In genomic region chr6:30066577-30067459, GRCh38 we compare ENCODE assay signal across 8 cellular contexts. TPM values are rescaled to one million over a fixed set of nuclear protein-coding genes. Genes with fewer than 3 reads are reported as not detected.
DNase-seq lines count a peak whose midpoint lies in the region; ATAC-seq and TF ChIP-seq lines count a peak whose summit lies in the region.

Gene PPP1R11, plus strand, starts transcription at chr6:30067198. Its CDS starts 213 bp downstream, at chr6:30067411.

- H3K4me3 ChIP-seq in heart right ventricle: peak within 1 kb of the TSS; percentile 42 to 91 (median 74)
- peak within 1 kb of the TSS; percentile 65 to 83 (median 69) for H3K4me3 ChIP-seq in upper lobe of left lung

- peaks cover 0 to 46% (median 13%) of the 10 kb centered on the region in 9 donors for H3K36me3 ChIP-seq in heart right ventricle
- peaks cover 0 to 29% (median 21%) of the 10 kb centered on the region in 4 donors for H3K36me3 ChIP-seq in upper lobe of left lung

- ATAC-seq in HG02884 (IDR thresholded peaks at IDR 0.05; ENCODE audit: unreplicated experiment) (peak; percentile 94), heart right ventricle (peak; percentile 98 to 99 (median 99)), upper lobe of left lung (ENCODE audit: low FRiP score in 2 of 2) (peak; percentile 98 to 100)

- TF ChIP-seq CTCF in GM13977 (IDR thresholded peaks at IDR 0.05; ENCODE audit: extremely low read depth, insufficient read depth, missing control alignments): no peak
- TF ChIP-seq CTCF in heart right ventricle (IDR thresholded peaks at IDR 0.05): no peak
- TF ChIP-seq CTCF in upper lobe of left lung (IDR thresholded peaks at IDR 0.05): peak in 1 of 6 experiments; percentile 20

- peaks cover 47% of the 10 kb centered on the region for H3K36me3 Mint-ChIP-seq in T-helper 1 cell treated with Interleukin-12 subunit alpha and Interleukin-12 subunit beta and Interleukin-4 antibody, amounts not matched to agents 30 μg/mL and 1 μg/mL, for 36 hours (ENCODE audit: low read depth)

- TF ChIP-seq POLR2A in upper lobe of left lung (IDR thresholded peaks at IDR 0.05): peak in 3 of 4 donors; percentile 65 to 91 (median 72)

- H3K27ac Mint-ChIP-seq in T-helper 1 cell treated with Interleukin-12 subunit alpha and Interleukin-12 subunit beta and Interleukin-4 antibody, amounts not matched to agents 30 μg/mL and 1 μg/mL, for 36 hours: peak within 1 kb of the TSS; percentile 98

- intact Hi-C loops in heart right ventricle (cut with DNase I): loop anchor here in 6 of 10 donors (1.0 to 5.0 kb wide), 3 partner anchors 35 to 36 kb away; no protein-coding TSS in a partner anchor
- intact Hi-C loops in posterior cingulate gyrus (cut with DNase I): loop anchor here (2.0 to 10.0 kb wide), 2 partner anchors 36 to 148 kb away; partner anchors contain the start of gene TRIM26

- H3K27me3 Mint-ChIP-seq in T-helper 1 cell treated with Interleukin-12 subunit alpha and Interleukin-12 subunit beta and Interleukin-4 antibody, amounts not matched to agents 30 μg/mL and 1 μg/mL, for 36 hours (ENCODE audit: low read depth): peaks cover 17% of the 10 kb centered on the region

- peak within 1 kb of the TSS; percentile 97 for H3K4me3 Mint-ChIP-seq in T-helper 1 cell treated with Interleukin-12 subunit alpha and Interleukin-12 subunit beta and Interleukin-4 antibody, amounts not matched to agents 30 μg/mL and 1 μg/mL, for 36 hours

- H3K4me1 Mint-ChIP-seq in T-helper 1 cell treated with Interleukin-12 subunit alpha and Interleukin-12 subunit beta and Interleukin-4 antibody, amounts not matched to agents 30 μg/mL and 1 μg/mL, for 36 hours (ENCODE audit: low read depth): peaks cover 46% of the 10 kb centered on the region

- H3K27ac ChIP-seq in heart right ventricle: peak within 1 kb of the TSS; percentile 63 to 96 (median 90)
- H3K27ac ChIP-seq in upper lobe of left lung: peak within 1 kb of the TSS; percentile 87 to 95 (median 92)

- H3K27me3 ChIP-seq in heart right ventricle (peaks cover 0 to 16% (median 9%) of the 10 kb centered on the region in 7 donors), upper lobe of left lung (peaks cover 0 to 3% (median 0%) of the 10 kb centered on the region in 4 donors)

- H3K4me1 ChIP-seq in heart right ventricle (peaks cover 3 to 53% (median 46%) of the 10 kb centered on the region in 9 donors), upper lobe of left lung (peaks cover 22 to 33% (median 28%) of the 10 kb centered on the region in 4 donors)

- peak in 1 of 4 donors; percentile 90 for TF ChIP-seq EP300 in upper lobe of left lung (IDR thresholded peaks at IDR 0.05)

- H3K9me3 Mint-ChIP-seq in T-helper 1 cell treated with Interleukin-12 subunit alpha and Interleukin-12 subunit beta and Interleukin-4 antibody, amounts not matched to agents 30 μg/mL and 1 μg/mL, for 36 hours: no peaks in the 10 kb centered on the region

- in situ Hi-C loops in GM13977 (cut with MboI; ENCODE audit: low pct_unique_long_range_greater_than_20kb, low sequenced_read_pairs, unreplicated experiment): no loop called here

- WGBS in heart right ventricle, 2 donors: 0 to 1% methylated on average over 46 of the region's 46 CpGs
- 0 to 1% methylated on average over 43 to 46 of the region's 46 CpGs for WGBS in upper lobe of left lung, 2 donors

- peak; percentile 95 for DNase-seq in GM13977 (ENCODE audit: low spot score)
- DNase-seq in NCI-H1694 (lab: John Stamatoyannopoulos, UW): peak; percentile 96
- peak; percentile 97 for DNase-seq in amniotic stem cell (lab: John Stamatoyannopoulos, UW)
- DNase-seq in heart right ventricle: peak; percentile 95 to 99
- peak; percentile 98 to 100 (median 99) for DNase-seq in posterior cingulate gyrus
- DNase-seq in upper lobe of left lung: peak; percentile 94 to 100

- H3K9me3 ChIP-seq in heart right ventricle: no peaks in the 10 kb centered on the region
- no peaks in the 10 kb centered on the region for H3K9me3 ChIP-seq in upper lobe of left lung

RNA-seq across cellular contexts. Expression of gene PPP1R11, which starts in this region (rescaled TPM):
- total RNA-seq in heart right ventricle (10 to 100 TPM; 38.6 to 56.5 (median 46.8) TPM), upper lobe of left lung (10 to 100 TPM; 31.4 to 66.1 (median 42.7) TPM)
- 10 to 100 TPM; 30.6 to 75.4 TPM for polyA plus RNA-seq in heart right ventricle

Comparison
In these comparisons a context has a peak if more than half of its experiments do, and no peak if none do; other contexts are left out.
1. Peak in every context shown above with its lines: DNase-seq, ATAC-seq, H3K4me3 ChIP-seq and H3K27ac ChIP-seq.